In the genomic region with DNA sequence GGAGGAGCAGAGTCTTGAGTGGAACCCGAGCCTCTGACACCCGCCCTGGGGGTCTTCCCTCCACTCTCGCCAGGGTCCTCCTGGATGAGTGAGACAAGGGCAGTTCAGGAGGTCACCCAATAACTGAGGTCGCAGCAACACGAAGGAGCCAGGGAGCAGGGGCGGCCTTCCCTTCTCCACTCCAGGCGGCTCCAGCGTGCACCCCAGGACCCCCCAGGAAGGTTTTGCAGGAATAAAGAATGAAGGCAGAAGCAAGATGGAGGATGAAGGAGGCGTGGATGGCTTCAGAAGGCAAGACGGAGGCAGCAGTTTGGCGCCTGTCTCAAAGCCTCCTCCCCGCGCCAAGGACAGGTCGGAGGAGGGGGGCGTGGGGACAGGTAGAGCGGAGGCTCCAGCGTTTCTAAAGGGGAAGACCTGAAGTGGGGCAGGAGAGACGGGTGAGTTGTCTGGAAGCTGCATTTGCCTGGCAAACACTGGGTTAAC, we compare ENCODE assay signal across 8 cellular contexts. TPM values are rescaled to one million over a fixed set of nuclear protein-coding genes. Genes with fewer than 3 reads are reported as not detected.
DNase-seq lines count a peak whose midpoint lies in the region; ATAC-seq, FAIRE-seq and TF ChIP-seq lines count a peak whose summit lies in the region.

No MANE protein-coding gene starts in this region.

- no peak for TF ChIP-seq POLR2A in GM12892 (IDR thresholded peaks at IDR 0.05; ENCODE audit: low read depth, low read length)

- no peaks in the 10 kb centered on the region; the same call in 1 of the 2 replicates for H4K20me1 ChIP-seq in PC-3 (ENCODE audit: low read length)

- POLR2A ChIA-PET in Caco-2 (lab: Charles Lee) (no interaction called here), PC-3 (lab: Charles Lee; ENCODE audit: unreplicated experiment) (interaction anchor here (0.5 kb wide), 1 partner anchor 600 kb away, joined by 4 read pairs; the partner anchor contains the start of gene NCL)

- intact Hi-C loops in Caco-2 (cut with micrococcal nuclease; ENCODE audit: unreplicated experiment) (loop anchor here (1.0 kb wide), 1 partner anchor 123 kb away; no protein-coding TSS in a partner anchor), PC-3 (cut with micrococcal nuclease) (no loop called here)

- BruUV-seq in Caco-2 (replicated peaks; lab: Mats Ljungman, UMichigan) (no TSS peak), PC-3 (replicated peaks; lab: Mats Ljungman, UMichigan) (no TSS peak)

- DNase-seq in Caco-2 (no peak), PC-3 (no peak), GM12892 (ENCODE audit: insufficient read length) (no peak), DMS153 (lab: John Stamatoyannopoulos, UW) (no peak), ureter (ENCODE audit: low spot score) (no peak), NCI-H774 (lab: John Stamatoyannopoulos, UW) (no peak)

- H3K79me2 ChIP-seq in PC-3 (ENCODE audit: low read length) (no peaks in the 10 kb centered on the region), parathyroid adenoma (no peaks in the 10 kb centered on the region)

- no peaks in the 10 kb centered on the region for H3K9me3 ChIP-seq in Caco-2
- H3K9me3 ChIP-seq in PC-3 (ENCODE audit: low read length) = 0 out of 2 replicates have a peak, but pooled peaks cover 2% of the 10 kb centered on the region
- no peaks in the 10 kb centered on the region for H3K9me3 ChIP-seq in esophagus (ENCODE audit: control insufficient read depth in 2 of 2, insufficient read depth in 1 of 2, low read depth in 1 of 2, low read length in 1 of 2)
- no peaks in the 10 kb centered on the region for H3K9me3 ChIP-seq in parathyroid adenoma (ENCODE audit: control insufficient read depth, low read length)

- no peaks in the 10 kb centered on the region for H3K27me3 Mint-ChIP-seq in Caco-2 (ENCODE audit: insufficient read depth, unreplicated experiment)

- H3K36me3 ChIP-seq in Caco-2 (ENCODE audit: control insufficient read depth, insufficient read depth, low read length) (no peaks in the 10 kb centered on the region), PC-3 (ENCODE audit: low read depth, low read length) (no peaks in the 10 kb centered on the region), esophagus (ENCODE audit: control insufficient read depth in 2 of 2, insufficient read depth in 2 of 2, low read length in 1 of 2) (no peaks in the 10 kb centered on the region), parathyroid adenoma (ENCODE audit: control insufficient read depth, insufficient read depth, low read length) (no peaks in the 10 kb centered on the region)

- TF ChIP-seq CTCF in Caco-2 (IDR thresholded peaks at IDR 0.05; ENCODE audit: insufficient read depth in 1 of 2, low read depth in 1 of 2, low read length in 1 of 2, severe bottlenecking in 1 of 2, unreplicated experiment in 1 of 2) = no peak
- no peak for TF ChIP-seq CTCF in PC-3 (conservative IDR thresholded peaks at IDR 0.05; ENCODE audit: low read depth, low read length)
- TF ChIP-seq CTCF in parathyroid adenoma (IDR thresholded peaks at IDR 0.05) = no peak

- H3K4me3 ChIP-seq in Caco-2 (ENCODE audit: low read depth, low read length) (peak overlapping the region; percentile 71), PC-3 (ENCODE audit: low read length) (peak overlapping the region; percentile 97), esophagus (ENCODE audit: low read depth in 1 of 2, low read length in 2 of 2) (peak overlapping the region; percentile 59 to 69), parathyroid adenoma (ENCODE audit: low read depth, low read length) (peak overlapping the region; percentile 44)

- no peak for FAIRE-seq in GM12892 (lab: Jason Lieb, UNC)

- WGBS in esophagus, 2 donors = 42 to 44% methylated on average over 18 of the region's 18 CpGs

- H3K9me3 Mint-ChIP-seq in Caco-2 (ENCODE audit: unreplicated experiment) = no peaks in the 10 kb centered on the region

- CTCF ChIA-PET in Caco-2 (lab: Charles Lee) = interaction anchor here (0.6 to 1.0 kb wide), 3 partner anchors 38 to 186 kb away, joined by 3 read pairs; no protein-coding TSS in a partner anchor
- CTCF ChIA-PET in PC-3 (lab: Charles Lee) = interaction anchor here (1.0 kb wide), 1 partner anchor 40 kb away, joined by 3 read pairs; no protein-coding TSS in a partner anchor

- H3K4me1 ChIP-seq in Caco-2 (peaks cover 15% of the 10 kb centered on the region), PC-3 (ENCODE audit: insufficient read depth, low read length) (peaks cover 12% of the 10 kb centered on the region), esophagus (ENCODE audit: control insufficient read depth in 2 of 2, insufficient read depth in 2 of 2, low read length in 1 of 2) (peaks cover 3 to 10% of the 10 kb centered on the region in 2 donors), parathyroid adenoma (peaks cover 17% of the 10 kb centered on the region)

- H3K36me3 Mint-ChIP-seq in Caco-2 (ENCODE audit: insufficient read depth, unreplicated experiment) = no peaks in the 10 kb centered on the region

- H2AFZ ChIP-seq in PC-3 (ENCODE audit: low read length) (peak overlapping the region; percentile 96), parathyroid adenoma (peak overlapping the region; percentile 47)

- peaks cover 7% of the 10 kb centered on the region for H3K4me1 Mint-ChIP-seq in Caco-2 (ENCODE audit: low read depth, unreplicated experiment)

- H3K27me3 ChIP-seq in Caco-2 (replicated peaks; ENCODE audit: control insufficient read depth, insufficient read depth, low read length) (no peaks in the 10 kb centered on the region), PC-3 (ENCODE audit: low read length) (no peaks in the 10 kb centered on the region), esophagus (ENCODE audit: control insufficient read depth in 1 of 2, insufficient read depth in 2 of 2, low read length in 2 of 2) (no peaks in the 10 kb centered on the region), parathyroid adenoma (ENCODE audit: control insufficient read depth, insufficient read depth, low read length) (no peaks in the 10 kb centered on the region)

- H3K4me2 ChIP-seq in PC-3 (ENCODE audit: low read length) (peak overlapping the region; percentile 88), parathyroid adenoma (ENCODE audit: low read length) (peak overlapping the region; percentile 55)

- ATAC-seq in PC-3 = no peak

- H3F3A ChIP-seq in PC-3 (ENCODE audit: low read length, unreplicated experiment) = no peaks in the 10 kb centered on the region

- peak overlapping the region; percentile 68 for H3K27ac Mint-ChIP-seq in Caco-2 (ENCODE audit: unreplicated experiment)

- no peaks in the 10 kb centered on the region for H3K9me2 ChIP-seq in PC-3 (replicated peaks; ENCODE audit: low read length)

- H3K27ac ChIP-seq in PC-3 (ENCODE audit: low read length) (no peak overlapping the region), esophagus (ENCODE audit: low read depth in 2 of 2, low read length in 1 of 2) (no peak overlapping the region), parathyroid adenoma (no peak overlapping the region)

- no peak overlapping the region for H3K9ac ChIP-seq in PC-3 (ENCODE audit: low read length)
- H3K9ac ChIP-seq in parathyroid adenoma = no peak overlapping the region

- peak overlapping the region; percentile 92 for H3K4me3 Mint-ChIP-seq in Caco-2 (ENCODE audit: unreplicated experiment)

RNA-seq across cellular contexts. Expression of gene ITM2C, which starts 0.6 kb away (rescaled TPM):
- total RNA-seq in Caco-2 (2022) (135 and 136 TPM in 2 replicates), PC-3 (2014; rRNA removed) (111 and 113 TPM in 2 replicates), ureter (227 TPM)
- 10 to 100 TPM in 1 of 2 donors, 1 to 10 TPM in 1; 4.2 to 14.8 TPM for polyA plus RNA-seq in esophagus
- polyA plus RNA-seq in GM12892 (2012; ENCODE audit: missing spikeins) = 52.2 TPM

Comparison
In these comparisons a context has a peak if more than half of its experiments do, and no peak if none do; other contexts are left out.
1. H3K4me3 ChIP-seq: peak in every context shown above with its lines; median percentile 97 in PC-3; 71 in Caco-2; 64 in esophagus; 44 in parathyroid adenoma.